In genomic region chr2:112737544-112738232, GRCh38 we compare ENCODE assay signal across 18 cellular contexts. TPM values are rescaled to one million over a fixed set of nuclear protein-coding genes. Genes with fewer than 3 reads are reported as not detected.
DNase-seq lines count a peak whose midpoint lies in the region; ATAC-seq, FAIRE-seq and TF ChIP-seq lines count a peak whose summit lies in the region.
"Had no signal": no experiment of that assay in that cellular context is flagged by ENCODE, and none has a peak within 500 bp of the region (broad histone marks: within the 10 kb centered on the region; RNA-seq: fewer than 3 reads in every experiment).

No MANE protein-coding gene starts in this region.

- peak; percentile 46 for DNase-seq in DMS53 treated with DMSO at 0.1 percent for 48 hours (lab: John Stamatoyannopoulos, UW; ENCODE audit: unreplicated experiment)
- DNase-seq in RWPE2 (ENCODE audit: low spot score) = no peak
- no peak for DNase-seq in hepatocyte (ENCODE audit: low spot score)
- peak; percentile 68 for DNase-seq in small intestine
- DNase-seq in activated T-cell treated with anti-CD3 and anti-CD28 coated beads, Interleukin-2, amount 50 U/mL, for 1 hour = no peak
- DNase-seq in stimulated activated naive CD4-positive, alpha-beta T cell (lab: John Stamatoyannopoulos, UW) = no peak
- DNase-seq in T-helper 2 cell = no peak
- no peak for DNase-seq in mesenteric fat pad (ENCODE audit: low spot score)
- DNase-seq: DMS 273 treated with DMSO at 0.1 percent for 48 hours, GDM1, H9, NCI-H1105 treated with DMSO at 0.1 percent for 48 hours, NCI-H1694 had no signal

- no peaks in the 10 kb centered on the region for H4K20me1 ChIP-seq in hepatocyte (ENCODE audit: insufficient read depth, poor library complexity, severe bottlenecking)

- no peak overlapping the region for H2AFZ ChIP-seq in hepatocyte

- peaks cover 15% of the 10 kb centered on the region for H3K4me1 ChIP-seq in RWPE2 (ENCODE audit: insufficient read depth, poor library complexity, severe bottlenecking)
- peaks cover 16% of the 10 kb centered on the region for H3K4me1 ChIP-seq in hepatocyte (ENCODE audit: insufficient read depth)
- peaks cover 3 to 6% of the 10 kb centered on the region in 2 donors for H3K4me1 ChIP-seq in small intestine (ENCODE audit: control insufficient read depth in 2 of 2, insufficient read depth in 1 of 2, low read depth in 1 of 2, low read length in 1 of 2)

- ATAC-seq in RWPE2 (ENCODE audit: low read depth) = no peak

- H3K9me3 ChIP-seq in RWPE2 (ENCODE audit: severe bottlenecking) (no peaks in the 10 kb centered on the region), hepatocyte (ENCODE audit: low read depth) (no peaks in the 10 kb centered on the region), small intestine (ENCODE audit: control insufficient read depth, low read depth) (no peaks in the 10 kb centered on the region)

- FAIRE-seq in small intestine (lab: Jason Lieb, UNC) = no peak
- FAIRE-seq: HTR-8/SVneo had no signal

- no peak overlapping the region for H3K4me3 ChIP-seq in RWPE2 (ENCODE audit: severe bottlenecking)
- H3K4me3 ChIP-seq in hepatocyte = no peak overlapping the region
- H3K4me3 ChIP-seq in small intestine (ENCODE audit: low read depth in 1 of 2, low read length in 2 of 2) = no peak overlapping the region

- H3K79me2 ChIP-seq in hepatocyte = no peaks in the 10 kb centered on the region

- 67% methylated on average over 1 of the region's 1 CpG for WGBS in hepatocyte (ENCODE audit: low lambda C conversion rate, missing lambda C conversion rate)
- 49 to 69% (median 50%) methylated on average over 1 of the region's 1 CpG for WGBS in small intestine, 3 donors

- peak overlapping the region; percentile 8 for H3K4me2 ChIP-seq in hepatocyte

- H3K27me3 ChIP-seq in RWPE2 (ENCODE audit: insufficient read depth, poor library complexity, severe bottlenecking) (no peaks in the 10 kb centered on the region), hepatocyte (no peaks in the 10 kb centered on the region), small intestine (ENCODE audit: control insufficient read depth in 2 of 2, insufficient read depth in 2 of 2, low read length in 2 of 2) (no peaks in the 10 kb centered on the region)

- H3K27ac ChIP-seq in RWPE2 (ENCODE audit: poor library complexity, severe bottlenecking) (peak overlapping the region; percentile 39), hepatocyte (peak overlapping the region; percentile 72), small intestine (ENCODE audit: low read depth in 1 of 2, low read length in 1 of 2) (no peak overlapping the region)
- H3K27ac ChIP-seq: C4-2B, HL-60 had no signal

- H3K9me2 ChIP-seq in hepatocyte (replicated peaks; ENCODE audit: insufficient read depth) = no peaks in the 10 kb centered on the region

- H3K36me3 ChIP-seq in RWPE2 (ENCODE audit: low read depth) = peaks cover 55% of the 10 kb centered on the region
- no peaks in the 10 kb centered on the region for H3K36me3 ChIP-seq in hepatocyte (replicated peaks; ENCODE audit: insufficient read depth, low read depth)
- H3K36me3 ChIP-seq in small intestine (ENCODE audit: control insufficient read depth in 2 of 2, insufficient read depth in 2 of 2, low read length in 2 of 2) = no peaks in the 10 kb centered on the region

- TF ChIP-seq CTCF in RWPE2 (IDR thresholded peaks at IDR 0.05; ENCODE audit: poor library complexity, severe bottlenecking) (no peak), hepatocyte (IDR thresholded peaks at IDR 0.05; ENCODE audit: poor library complexity) (no peak)

RNA-seq across cellular contexts. Expression of gene NT5DC4, which starts 16.9 kb away (rescaled TPM):
- 1.2 and 2.7 TPM in 2 replicates for total RNA-seq in hepatocyte
- 0.79 and 2.3 TPM in 2 replicates for polyA plus RNA-seq in hepatocyte
- under 1 TPM in 1 of 3 donors, not detected in 2; 0.04 TPM for polyA plus RNA-seq in small intestine
- total RNA-seq in mesenteric fat pad = not detected
- total RNA-seq: Daoy, H9, NCI-H460 had no signal

RNA-seq across cellular contexts. Expression of gene CKAP2L, which starts 26.7 kb away (rescaled TPM):
- total RNA-seq in hepatocyte (4.3 and 8.1 TPM in 2 replicates), mesenteric fat pad (not detected)
- polyA plus RNA-seq in hepatocyte (5.0 and 7.2 TPM in 2 replicates), small intestine (1 to 10 TPM in 1 of 3 donors, not detected in 2; 3.6 TPM)

RNA-seq across cellular contexts. Expression of gene IL1A, which starts 46.6 kb away (rescaled TPM):
- total RNA-seq in hepatocyte (2.3 and 3.1 TPM in 2 replicates), mesenteric fat pad (not detected)
- polyA plus RNA-seq in hepatocyte (1.1 and 1.4 TPM in 2 replicates), small intestine (under 1 TPM in 1 of 3 donors, not detected in 2; 0.24 TPM)

Comparison
In these comparisons a context has a peak if more than half of its experiments do, and no peak if none do; other contexts are left out.
1. DNase-seq: peak in DMS53 treated with DMSO at 0.1 percent for 48 hours (single experiment) and small intestine (single experiment); none in RWPE2 (single experiment), hepatocyte (single experiment), activated T-cell treated with anti-CD3 and anti-CD28 coated beads, Interleukin-2, amount 50 U/mL, for 1 hour (single experiment), stimulated activated naive CD4-positive, alpha-beta T cell (0 of 6), T-helper 2 cell (0 of 5) and mesenteric fat pad (single experiment).
2. H3K27ac ChIP-seq: peak in RWPE2 (single experiment) and hepatocyte (single experiment); none in small intestine (0 of 2).